Comparison of ENCODE assay signal across 23 cellular contexts in genomic region chr9:22129633-22130032, GRCh38.
"Had no signal": no experiment of that assay in that cellular context is flagged by ENCODE, and none has a peak within 500 bp of the region (broad histone marks: within the 10 kb centered on the region; RNA-seq: fewer than 3 reads in every experiment).

No MANE protein-coding gene starts in this region.

- FAIRE-seq: islet of Langerhans, TTC549 had no signal

- H3K27me3 ChIP-seq: ascending aorta, sigmoid colon, thyroid gland, vagina had no signal

- H3K4me1 Mint-ChIP-seq: activated naive CD4-positive, alpha-beta T cell treated with anti-CD3 and anti-CD28 coated beads, Interleukin-2, amount 50 U/mL, for 24 hours had no signal

- H3K27ac ChIP-seq: ascending aorta, neutrophil, sigmoid colon, thyroid gland, vagina had no signal

- H3K36me3 ChIP-seq: ascending aorta, neutrophil, sigmoid colon, thyroid gland, vagina had no signal

- DNase-seq: activated CD4-positive, alpha-beta T cell treated with anti-CD3 and anti-CD28 coated beads, Interleukin-2, amount 50 U/mL, for 4 hours; activated gamma-delta T cell; effector CD8-positive, alpha-beta T cell; erythroblast; foreskin melanocyte; glutamatergic neuron; hippocampal formation; mesenchymal stem cell; sigmoid colon; stimulated activated CD4-positive, alpha-beta T cell treated with anti-CD3 and anti-CD28 coated beads, Interleukin-12 subunit alpha, Interleukin-12 subunit beta, amount 100 ng/mL, for 4 hours; stimulated activated CD4-positive, alpha-beta T cell treated with anti-CD3 and anti-CD28 coated beads, Interleukin-1b, Interleukin-23, amount 100 ng/mL, for 48 hours; stimulated activated CD8-positive, alpha-beta memory T cell treated with anti-CD3 and anti-CD28 coated beads, Interleukin-4, amount 100 ng/mL, for 48 hours; stimulated activated naive CD4-positive, alpha-beta T cell treated with Interleukin-2 at 50 U/mL for 16 hours; thyroid gland had no signal

- H3K9me3 Mint-ChIP-seq: activated naive CD4-positive, alpha-beta T cell treated with anti-CD3 and anti-CD28 coated beads, Interleukin-2, amount 50 U/mL, for 24 hours; dendritic cell treated with granulocyte-macrophage colony-stimulating factor and Interleukin-4, amounts not matched to agents 40 ng/mL and 50 ng/mL, for 4 days; natural killer cell treated with Interleukin-12 subunit alpha and Interleukin-12 subunit beta and Interleukin-15 and Interleukin-18, amount 100 ng/mL, for 72 hours; T-helper 2 cell treated with Interferon-gamma antibody and Interleukin-4, amounts not matched to agents 5 μg/mL and 100 μg/mL, for 36 hours had no signal

- ATAC-seq: natural killer cell treated with Interleukin-12 subunit alpha and Interleukin-12 subunit beta and Interleukin-15 and Interleukin-18, amount 100 ng/mL, for 72 hours had no signal

- H3K4me1 ChIP-seq: ascending aorta, sigmoid colon, thyroid gland, vagina had no signal

- H3K4me3 Mint-ChIP-seq: activated naive CD4-positive, alpha-beta T cell treated with anti-CD3 and anti-CD28 coated beads, Interleukin-2, amount 50 U/mL, for 24 hours; dendritic cell treated with granulocyte-macrophage colony-stimulating factor and Interleukin-4, amounts not matched to agents 40 ng/mL and 50 ng/mL, for 4 days; natural killer cell treated with Interleukin-12 subunit alpha and Interleukin-12 subunit beta and Interleukin-15 and Interleukin-18, amount 100 ng/mL, for 72 hours; T-helper 2 cell treated with Interferon-gamma antibody and Interleukin-4, amounts not matched to agents 5 μg/mL and 100 μg/mL, for 36 hours had no signal

- H3K36me3 Mint-ChIP-seq: activated naive CD4-positive, alpha-beta T cell treated with anti-CD3 and anti-CD28 coated beads, Interleukin-2, amount 50 U/mL, for 24 hours; natural killer cell treated with Interleukin-12 subunit alpha and Interleukin-12 subunit beta and Interleukin-15 and Interleukin-18, amount 100 ng/mL, for 72 hours had no signal

- H3K27ac Mint-ChIP-seq: activated naive CD4-positive, alpha-beta T cell treated with anti-CD3 and anti-CD28 coated beads, Interleukin-2, amount 50 U/mL, for 24 hours; dendritic cell treated with granulocyte-macrophage colony-stimulating factor and Interleukin-4, amounts not matched to agents 40 ng/mL and 50 ng/mL, for 4 days; natural killer cell treated with Interleukin-12 subunit alpha and Interleukin-12 subunit beta and Interleukin-15 and Interleukin-18, amount 100 ng/mL, for 72 hours; T-helper 2 cell treated with Interferon-gamma antibody and Interleukin-4, amounts not matched to agents 5 μg/mL and 100 μg/mL, for 36 hours had no signal

- H3K9me3 ChIP-seq: ascending aorta, neutrophil, sigmoid colon, thyroid gland, vagina had no signal

- H3K4me3 ChIP-seq: ascending aorta, sigmoid colon, thyroid gland, vagina had no signal
